Comparison of ENCODE assay signal across 12 cellular contexts in the genomic region with DNA sequence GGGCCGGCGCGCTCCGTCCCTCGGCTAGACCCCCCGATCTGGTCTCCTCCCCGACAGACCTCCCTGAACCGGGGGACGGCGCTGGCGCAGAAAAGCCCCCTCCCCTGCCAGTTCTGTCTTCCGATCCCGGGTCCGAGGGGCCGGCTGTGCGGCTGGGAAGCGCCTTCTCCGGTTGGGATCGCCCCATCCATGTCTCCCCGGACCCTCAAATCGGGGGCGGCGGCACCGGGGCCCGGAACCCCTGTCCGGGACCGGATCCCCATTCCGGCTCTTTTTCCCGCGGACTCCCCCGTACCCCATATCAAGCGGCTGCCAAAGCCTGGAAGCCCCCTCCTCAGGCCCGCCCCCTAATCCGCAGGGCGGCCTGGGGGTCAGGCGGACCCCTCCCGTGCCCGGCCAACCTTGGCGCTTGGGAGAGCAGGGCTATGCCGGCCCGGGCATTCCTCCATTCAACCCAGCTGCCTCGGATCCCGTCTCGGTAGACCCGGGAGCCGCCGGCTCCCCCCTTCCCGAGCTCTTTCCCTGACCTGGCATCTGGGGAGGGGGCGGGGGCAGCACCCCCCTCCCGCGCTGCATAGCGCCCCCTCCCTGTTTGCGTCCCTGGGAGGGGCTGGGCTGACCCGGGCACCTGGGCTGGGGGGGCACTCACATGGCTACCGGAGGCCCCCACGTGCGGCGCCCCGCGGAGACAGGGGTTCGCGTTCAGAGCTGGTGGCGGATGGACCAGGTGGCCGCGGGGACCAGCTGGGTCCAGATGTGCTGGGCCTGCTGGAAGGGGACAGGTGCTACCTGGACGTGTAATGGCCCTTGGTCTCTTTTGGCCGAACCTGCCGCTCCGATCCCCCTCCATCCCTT. TPM values are rescaled to one million over a fixed set of nuclear protein-coding genes. Genes with fewer than 3 reads are reported as not detected.
A peak's percentile ranks its signal among the peaks of the same experiment; 100 is the strongest.
DNase-seq lines count a peak whose midpoint lies in the region; ATAC-seq, FAIRE-seq and TF ChIP-seq lines count a peak whose summit lies in the region.
"Had no signal": no experiment of that assay in that cellular context is flagged by ENCODE, and none has a peak within 500 bp of the region (broad histone marks: within the 10 kb centered on the region; RNA-seq: fewer than 3 reads in every experiment).

No MANE protein-coding gene starts in this region.

- peak overlapping the region; percentile 52 to 66 for H3K4me3 Mint-ChIP-seq in stimulated activated naive CD8-positive, alpha-beta T cell treated with anti-CD3 and anti-CD28 coated beads, Interleukin-15, amount 100 ng/mL, for 72 hours
- H3K4me3 Mint-ChIP-seq: activated CD4-positive, alpha-beta T cell treated with anti-CD3 and anti-CD28 coated beads, Interleukin-2, amount 10 ng/mL, durations not matched to agents 7 days and 5 days had no signal

- H3K9me3 Mint-ChIP-seq in stimulated activated naive CD8-positive, alpha-beta T cell treated with anti-CD3 and anti-CD28 coated beads, Interleukin-15, amount 100 ng/mL, for 72 hours, result no peaks in the 10 kb centered on the region
- H3K9me3 Mint-ChIP-seq: activated CD4-positive, alpha-beta T cell treated with anti-CD3 and anti-CD28 coated beads, Interleukin-2, amount 10 ng/mL, durations not matched to agents 7 days and 5 days had no signal

- peak; percentile 22 for ATAC-seq in stimulated activated naive CD8-positive, alpha-beta T cell treated with anti-CD3 and anti-CD28 coated beads, Interleukin-15, amount 100 ng/mL, for 72 hours
- ATAC-seq in stimulated activated naive CD8-positive, alpha-beta T cell treated with anti-CD3 and anti-CD28 coated beads, Interleukin-15, Interleukin-2, amounts not matched to agents 100 U/mL and 50 U/mL, for 24 hours, result no peak
- no peak for ATAC-seq in GM21737 (IDR thresholded peaks at IDR 0.05; ENCODE audit: unreplicated experiment)
- ATAC-seq: GM12878 had no signal

- peaks cover 90% of the 10 kb centered on the region for H3K27me3 Mint-ChIP-seq in stimulated activated naive CD8-positive, alpha-beta T cell treated with anti-CD3 and anti-CD28 coated beads, Interleukin-15, amount 100 ng/mL, for 72 hours

- no peaks in the 10 kb centered on the region for H3K4me1 Mint-ChIP-seq in stimulated activated naive CD8-positive, alpha-beta T cell treated with anti-CD3 and anti-CD28 coated beads, Interleukin-15, amount 100 ng/mL, for 72 hours

- no peak for FAIRE-seq in GM19239 (lab: Jason Lieb, UNC)
- FAIRE-seq: GM12878 had no signal

- H3K36me3 ChIP-seq in neural cell (ENCODE audit: insufficient read depth, low read length), result no peaks in the 10 kb centered on the region
- H3K36me3 ChIP-seq: brain microvascular endothelial cell had no signal

- TF ChIP-seq EP300 in neural cell (conservative IDR thresholded peaks at IDR 0.05; ENCODE audit: poor library complexity, severe bottlenecking), result no peak

- H3K4me3 ChIP-seq in coronary artery (peak overlapping the region; percentile 68), neural cell (ENCODE audit: low read length) (peak overlapping the region; percentile 73)
- H3K4me3 ChIP-seq: GM12878 had no signal

- H3K79me2 ChIP-seq in neural cell (replicated peaks; ENCODE audit: insufficient read depth, low read length), result no peaks in the 10 kb centered on the region

- H3K9ac ChIP-seq in neural cell (ENCODE audit: low read length), result peak overlapping the region; percentile 74

- no peaks in the 10 kb centered on the region for H3F3A ChIP-seq in neural cell (ENCODE audit: insufficient read depth, low read length, poor library complexity, severe bottlenecking)

- H3K9me2 ChIP-seq in neural cell (ENCODE audit: insufficient read depth, low read length), result no peaks in the 10 kb centered on the region

- no peak overlapping the region for H3K27ac ChIP-seq in coronary artery
- peak overlapping the region; percentile 18 for H3K27ac ChIP-seq in neural cell (ENCODE audit: low read length)
- H3K27ac ChIP-seq: brain microvascular endothelial cell had no signal

- no peak for TF ChIP-seq RAD21 in neural cell (conservative IDR thresholded peaks at IDR 0.05)

- TF ChIP-seq CTCF in coronary artery (IDR thresholded peaks at IDR 0.05) (no peak), neural cell (IDR thresholded peaks at IDR 0.05; ENCODE audit: poor library complexity, severe bottlenecking) (no peak)

- no peak overlapping the region for H3K27ac Mint-ChIP-seq in stimulated activated naive CD8-positive, alpha-beta T cell treated with anti-CD3 and anti-CD28 coated beads, Interleukin-15, amount 100 ng/mL, for 72 hours
- H3K27ac Mint-ChIP-seq: activated CD4-positive, alpha-beta T cell treated with anti-CD3 and anti-CD28 coated beads, Interleukin-2, amount 10 ng/mL, durations not matched to agents 7 days and 5 days had no signal

- H2AFZ ChIP-seq in neural cell (ENCODE audit: low read depth, low read length), result peak overlapping the region; percentile 56

- DNase-seq in stimulated activated naive CD8-positive, alpha-beta T cell treated with anti-CD3 and anti-CD28 coated beads, Interleukin-15, amount 100 ng/mL, for 72 hours, result no peak
- DNase-seq in stimulated activated naive CD8-positive, alpha-beta T cell treated with anti-CD3 and anti-CD28 coated beads, Interleukin-15, Interleukin-2, amounts not matched to agents 100 U/mL and 50 U/mL, for 24 hours, result no peak
- peak; percentile 58 for DNase-seq in coronary artery (ENCODE audit: low spot score)
- no peak for DNase-seq in MV-4-11 (lab: John Stamatoyannopoulos, UW)
- no peak for DNase-seq in dermis blood vessel endothelial cell
- no peak for DNase-seq in GM19239 (ENCODE audit: insufficient read length, low spot score)
- DNase-seq: activated CD4-positive, alpha-beta T cell treated with anti-CD3 and anti-CD28 coated beads, Interleukin-2, amount 10 ng/mL, durations not matched to agents 7 days and 5 days; brain microvascular endothelial cell; COR-L47 had no signal

- no peaks in the 10 kb centered on the region for H3K9me3 ChIP-seq in neural cell (ENCODE audit: low read length)

- peaks cover 24% of the 10 kb centered on the region for H3K27me3 ChIP-seq in neural cell (ENCODE audit: insufficient read depth, low read depth, low read length)

- H4K20me1 ChIP-seq in neural cell (ENCODE audit: insufficient read depth), result no peaks in the 10 kb centered on the region

- peak overlapping the region; percentile 69 for H3K4me2 ChIP-seq in neural cell (ENCODE audit: low read length)

TF ChIP-seq in neural cell, 6 proteins besides CTCF, POLR2A, EP300 and RAD21:
- TF ChIP-seq POLR2AphosphoS5 (IDR thresholded peaks at IDR 0.05) (peak; percentile 10), MXI1 (conservative IDR thresholded peaks at IDR 0.05; ENCODE audit: poor library complexity, severe bottlenecking) (peak; percentile 78), TAF1 (IDR thresholded peaks at IDR 0.05; ENCODE audit: low read depth) (peak; percentile 35), SMC3 (conservative IDR thresholded peaks at IDR 0.05; ENCODE audit: poor library complexity) (no peak)
TF ChIP-seq in neural cell: peak in this region for 3.

RNA-seq across cellular contexts. Expression of gene DLGAP4, which starts 0.6 kb away (rescaled TPM):
- 31.2 and 50.9 TPM in 2 replicates for polyA plus RNA-seq in neural cell
- polyA minus RNA-seq in neural cell, result 79.5 and 85.0 TPM in 2 replicates
- total RNA-seq in dermis blood vessel endothelial cell, result 18.4 and 26.2 TPM in 2 replicates
